ENCODE assay signal across 8 cellular contexts in genomic region chr16:82439678-82440293, GRCh38.
A peak's percentile ranks its signal among the peaks of the same experiment; 100 is the strongest.
DNase-seq lines count a peak whose midpoint lies in the region; ATAC-seq, FAIRE-seq and TF ChIP-seq lines count a peak whose summit lies in the region.

No MANE protein-coding gene starts in this region.

- intact Hi-C loops in psoas muscle (cut with DNase I) (no loop called here), sciatic nerve (cut with DNase I) (no loop called here)

- TF ChIP-seq POLR2A in H54 (IDR thresholded peaks at IDR 0.05; ENCODE audit: low read depth, low read length): no peak

- WGBS in psoas muscle, 3 donors: 68 to 78% (median 72%) methylated on average over 7 of the region's 7 CpGs

- H3K4me1 ChIP-seq in psoas muscle: no peaks in the 10 kb centered on the region

- H3K9me3 ChIP-seq in psoas muscle: no peaks in the 10 kb centered on the region

- ATAC-seq in psoas muscle (no peak), GM21526 (IDR thresholded peaks at IDR 0.05; ENCODE audit: low FRiP score, unreplicated experiment) (no peak), sciatic nerve (no peak)

- DNase-seq in BJ (ENCODE audit: low read depth): no peak
- peak; percentile 29 for DNase-seq in H54 (ENCODE audit: insufficient read length, low spot score)
- peak; percentile 7 for DNase-seq in SW480 (ENCODE audit: low spot score)
- DNase-seq in kidney epithelial cell (ENCODE audit: low read depth): no peak
- DNase-seq in psoas muscle: no peak
- no peak for DNase-seq in MV-4-11 (lab: John Stamatoyannopoulos, UW)
- DNase-seq in sciatic nerve (ENCODE audit: low spot score): no peak

- no peaks in the 10 kb centered on the region for H3K36me3 ChIP-seq in BJ (ENCODE audit: control insufficient read depth, insufficient read depth, low read length)
- H3K36me3 ChIP-seq in kidney epithelial cell (ENCODE audit: control insufficient read depth, insufficient read depth, low read length): no peaks in the 10 kb centered on the region
- H3K36me3 ChIP-seq in psoas muscle (ENCODE audit: insufficient read depth in 1 of 2, low read depth in 1 of 2): no peaks in the 10 kb centered on the region

- TF ChIP-seq CTCF in BJ (IDR thresholded peaks at IDR 0.05; ENCODE audit: insufficient read depth, low read depth, low read length): peak; percentile 49
- TF ChIP-seq CTCF in kidney epithelial cell (IDR thresholded peaks at IDR 0.05; ENCODE audit: insufficient read depth, low read length, poor library complexity, severe bottlenecking): peak; percentile 60
- TF ChIP-seq CTCF in psoas muscle (IDR thresholded peaks at IDR 0.05): no peak

- CTCF ChIA-PET in BJ (lab: Yijun Ruan, JAX): interaction anchor here (0.9 to 1.4 kb wide), 2 partner anchors 12 to 129 kb away, joined by 3 to 5 read pairs; no protein-coding TSS in a partner anchor

- H3K27me3 ChIP-seq in BJ (ENCODE audit: control insufficient read depth, insufficient read depth, low read length) (no peaks in the 10 kb centered on the region), kidney epithelial cell (ENCODE audit: control insufficient read depth, insufficient read depth, low read length) (peaks cover 2% of the 10 kb centered on the region), psoas muscle (ENCODE audit: insufficient read depth in 3 of 3, low read length in 2 of 3) (no peaks in the 10 kb centered on the region)

- no peak overlapping the region for H3K27ac ChIP-seq in psoas muscle

- peak; percentile 20 for FAIRE-seq in H54 (lab: Jason Lieb, UNC)

- POLR2A ChIA-PET in BJ (lab: Charles Lee): no interaction called here

- H3K4me3 ChIP-seq in BJ (ENCODE audit: low read depth, low read length): no peak overlapping the region
- no peak overlapping the region for H3K4me3 ChIP-seq in kidney epithelial cell (ENCODE audit: low read depth, low read length)
- no peak overlapping the region for H3K4me3 ChIP-seq in psoas muscle

Comparison
In these comparisons a context has a peak if more than half of its experiments do, and no peak if none do; other contexts are left out.
1. DNase-seq: peak in H54 (single experiment) and SW480 (single experiment); none in BJ (single experiment), kidney epithelial cell (single experiment), psoas muscle (0 of 2), MV-4-11 (single experiment) and sciatic nerve (single experiment).